21 cellular contexts compared by ENCODE assay signal in genomic region chr1:114586513-114587047, GRCh38. TPM values are rescaled to one million over a fixed set of nuclear protein-coding genes. Genes with fewer than 3 reads are reported as not detected.
DNase-seq lines count a peak whose midpoint lies in the region; ATAC-seq and TF ChIP-seq lines count a peak whose summit lies in the region.
"Had no signal": no experiment of that assay in that cellular context is flagged by ENCODE, and none has a peak within 500 bp of the region (broad histone marks: within the 10 kb centered on the region; RNA-seq: fewer than 3 reads in every experiment).

No MANE protein-coding gene starts in this region.

- H3K27me3 Mint-ChIP-seq in WTC11 (ENCODE audit: low read depth), result peaks cover 17% of the 10 kb centered on the region

- no peak for TF ChIP-seq CTCF in left ventricle myocardium inferior (IDR thresholded peaks at IDR 0.05; ENCODE audit: borderline replicate concordance)
- no peak for TF ChIP-seq CTCF in WTC11 (IDR thresholded peaks at IDR 0.05)
- TF ChIP-seq CTCF in psoas muscle (IDR thresholded peaks at IDR 0.05), result no peak
- no peak for TF ChIP-seq CTCF in GM20000 (IDR thresholded peaks at IDR 0.05; ENCODE audit: extremely low read depth, missing control alignments)

- peaks cover 23% of the 10 kb centered on the region for H3K4me1 ChIP-seq in left ventricle myocardium inferior
- H3K4me1 ChIP-seq in right cardiac atrium (ENCODE audit: control insufficient read depth, insufficient read depth, low read length), result no peaks in the 10 kb centered on the region
- peaks cover 15% of the 10 kb centered on the region for H3K4me1 ChIP-seq in psoas muscle

- no peaks in the 10 kb centered on the region for H3K36me3 Mint-ChIP-seq in WTC11
- H3K36me3 Mint-ChIP-seq: CD4-positive, CD25-positive, alpha-beta regulatory T cell had no signal

- H3K9me3 ChIP-seq in left ventricle myocardium inferior (replicated peaks), result no peaks in the 10 kb centered on the region
- no peaks in the 10 kb centered on the region for H3K9me3 ChIP-seq in right cardiac atrium (ENCODE audit: control insufficient read depth, low read length)
- no peaks in the 10 kb centered on the region for H3K9me3 ChIP-seq in psoas muscle
- H3K9me3 ChIP-seq: BLaER1, Caco-2 had no signal

- H3K9me3 Mint-ChIP-seq in WTC11, result peaks cover 3% of the 10 kb centered on the region; the same call in 1 of the 2 replicates
- H3K9me3 Mint-ChIP-seq: CD8-positive, alpha-beta T cell; GM23338; H9; HFFc6 had no signal

- CTCF ChIA-PET in WTC11 (lab: Charles Lee), result no interaction called here
- CTCF ChIA-PET in HEK293T (lab: Yijun Ruan, JAX), result no interaction called here

- peaks cover 9% of the 10 kb centered on the region for H3K4me1 Mint-ChIP-seq in WTC11

- no peak overlapping the region for H3K4me3 Mint-ChIP-seq in WTC11
- H3K4me3 Mint-ChIP-seq: B cell; CD4-positive, CD25-positive, alpha-beta regulatory T cell; CD8-positive, alpha-beta T cell; GM23338; H9; HFFc6 had no signal

- DNase-seq in left ventricle myocardium inferior, result no peak
- no peak for DNase-seq in right cardiac atrium
- DNase-seq in WTC11 (ENCODE audit: low spot score), result no peak
- DNase-seq in psoas muscle, result no peak
- no peak for DNase-seq in HEK293T (ENCODE audit: extremely low spot score)
- DNase-seq in GM20000 (ENCODE audit: low spot score), result no peak
- DNase-seq: Caco-2; CD4-positive, CD25-positive, alpha-beta regulatory T cell; CD8-positive, alpha-beta T cell; DMS153; DND-41; GDM1; H9; HFFc6 had no signal

- H3K27ac ChIP-seq in left ventricle myocardium inferior (replicated peaks), result peak overlapping the region; percentile 68
- H3K27ac ChIP-seq in right cardiac atrium (ENCODE audit: low read length), result no peak overlapping the region
- H3K27ac ChIP-seq in psoas muscle, result peak overlapping the region; percentile 13
- H3K27ac ChIP-seq: 22Rv1, BLaER1, C4-2B had no signal

- no peaks in the 10 kb centered on the region for H3K27me3 ChIP-seq in left ventricle myocardium inferior (ENCODE audit: low read depth)
- H3K27me3 ChIP-seq in right cardiac atrium (ENCODE audit: control insufficient read depth, insufficient read depth), result no peaks in the 10 kb centered on the region
- H3K27me3 ChIP-seq in psoas muscle (ENCODE audit: insufficient read depth in 3 of 3, low read length in 2 of 3), result no peaks in the 10 kb centered on the region
- H3K27me3 ChIP-seq: BLaER1 had no signal

- 97% methylated on average over 5 of the region's 5 CpGs for WGBS in right cardiac atrium
- whole genome bisulfite sequencing in psoas muscle, 3 donors, result 79 to 87% (median 86%) methylated on average over 5 of the region's 5 CpGs

- H3K27ac Mint-ChIP-seq in WTC11, result no peak overlapping the region
- H3K27ac Mint-ChIP-seq: B cell; CD4-positive, CD25-positive, alpha-beta regulatory T cell; CD8-positive, alpha-beta T cell; GM23338; H9; HFFc6 had no signal

- H3K4me3 ChIP-seq in left ventricle myocardium inferior, result no peak overlapping the region
- H3K4me3 ChIP-seq in right cardiac atrium (ENCODE audit: low read length), result no peak overlapping the region
- no peak overlapping the region for H3K4me3 ChIP-seq in psoas muscle
- H3K4me3 ChIP-seq: BLaER1, GM12878, GM23338 had no signal

- ATAC-seq in right cardiac atrium, result no peak
- no peak for ATAC-seq in WTC11
- ATAC-seq in psoas muscle, result no peak
- ATAC-seq: CD8-positive, alpha-beta T cell; GM12878; GM23338; HCT116 had no signal

- intact Hi-C loops in left ventricle myocardium inferior (cut with micrococcal nuclease), result no loop called here
- intact Hi-C loops in right cardiac atrium (cut with DNase I), result no loop called here
- intact Hi-C loops in psoas muscle (cut with DNase I), result loop anchor here (10.0 kb wide), 2 partner anchors 168 to 188 kb away; partner anchors contain the start of gene CSDE1 (in 1 of the 2)

- H3K36me3 ChIP-seq in left ventricle myocardium inferior, result no peaks in the 10 kb centered on the region
- peaks cover 0 to 79% of the 10 kb centered on the region in 2 donors for H3K36me3 ChIP-seq in psoas muscle (ENCODE audit: insufficient read depth in 1 of 2, low read depth in 1 of 2)
- H3K36me3 ChIP-seq: BLaER1 had no signal

- POLR2A ChIA-PET in WTC11 (lab: Charles Lee), result no interaction called here
- POLR2A ChIA-PET in HEK293T (lab: Yijun Ruan, JAX), result no interaction called here

TF ChIP-seq in WTC11, 78 proteins besides CTCF, POLR2A, EP300 and RAD21:
- TF ChIP-seq HMGA2 (CRISPR knock-in tag; IDR thresholded peaks at IDR 0.05), result peak; percentile 95
- TF ChIP-seq RORB (CRISPR knock-in tag; IDR thresholded peaks at IDR 0.05), result no peak

TF ChIP-seq in HEK293T, 16 proteins besides CTCF, POLR2A, EP300 and RAD21:
- TF ChIP-seq PKNOX1 (IDR thresholded peaks at IDR 0.05) (no peak), FOXA1 (IDR thresholded peaks at IDR 0.05) (no peak), HDGF (IDR thresholded peaks at IDR 0.05; ENCODE audit: borderline replicate concordance) (no peak), FOXM1 (IDR thresholded peaks at IDR 0.05; ENCODE audit: borderline replicate concordance) (no peak), ELF4 (IDR thresholded peaks at IDR 0.05) (no peak), ZNF384 (IDR thresholded peaks at IDR 0.05) (no peak), CTBP1 (IDR thresholded peaks at IDR 0.05; ENCODE audit: borderline replicate concordance) (no peak), TARDBP (IDR thresholded peaks at IDR 0.05) (no peak)

RNA-seq across cellular contexts. Expression of gene BCAS2, which starts 5.2 kb away (rescaled TPM):
- total RNA-seq in left ventricle myocardium inferior, result 32.9 TPM
- 10 to 100 TPM; 33.0 to 36.0 (median 33.8) TPM for total RNA-seq in right cardiac atrium
- polyA plus RNA-seq in right cardiac atrium, result 40.1 TPM
- total RNA-seq in WTC11 (2021), result 39.0 to 43.3 TPM (median 42.7 TPM) in 3 replicates
- 10 to 100 TPM; 22.0 to 33.6 (median 27.0) TPM for total RNA-seq in psoas muscle
- polyA plus RNA-seq in psoas muscle, result 10 to 100 TPM; 30.5 to 52.5 (median 34.5) TPM

Comparison
In these comparisons a context has a peak if more than half of its experiments do, and no peak if none do; other contexts are left out.
1. intact Hi-C loops: an anchor here in psoas muscle (10.0 kb wide); none called in left ventricle myocardium inferior and right cardiac atrium.